19 cellular contexts compared by ENCODE assay signal in genomic region chr13:112434032-112434431, GRCh38. TPM values are rescaled to one million over a fixed set of nuclear protein-coding genes. Genes with fewer than 3 reads are reported as not detected.
DNase-seq lines count a peak whose midpoint lies in the region; ATAC-seq, FAIRE-seq and TF ChIP-seq lines count a peak whose summit lies in the region.
"Had no signal": no experiment of that assay in that cellular context is flagged by ENCODE, and none has a peak within 500 bp of the region (broad histone marks: within the 10 kb centered on the region; RNA-seq: fewer than 3 reads in every experiment).

No MANE protein-coding gene starts in this region.

- WGBS in heart right ventricle, 2 donors, result 82 to 88% methylated on average over 13 of the region's 13 CpGs
- WGBS in spleen, 5 donors, result 79 to 91% (median 84%) methylated on average over 11 to 13 of the region's 13 CpGs

- no peaks in the 10 kb centered on the region for H3K4me1 ChIP-seq in right atrium auricular region
- H3K4me1 ChIP-seq in heart right ventricle, result no peaks in the 10 kb centered on the region
- H3K4me1 ChIP-seq in kidney (ENCODE audit: control insufficient read depth in 1 of 2, insufficient read depth in 1 of 2, low read depth in 1 of 2, low read length in 2 of 2), result no peaks in the 10 kb centered on the region
- no peaks in the 10 kb centered on the region for H3K4me1 ChIP-seq in spleen
- H3K4me1 ChIP-seq: BE2C had no signal

- TF ChIP-seq CTCF in right atrium auricular region (IDR thresholded peaks at IDR 0.05) (no peak), heart right ventricle (IDR thresholded peaks at IDR 0.05) (no peak), kidney (IDR thresholded peaks at IDR 0.05; ENCODE audit: borderline replicate concordance, extremely low read depth, insufficient read depth) (no peak), spleen (IDR thresholded peaks at IDR 0.05 in 8 of 11, conservative IDR thresholded peaks at IDR 0.05 in 3 of 11) (no peak)

- DNase-seq in right atrium auricular region (ENCODE audit: low spot score) (peak; percentile 34), heart right ventricle (no peak), kidney (peak; percentile 62), spleen (peak; percentile 37), NCI-H2107 (lab: John Stamatoyannopoulos, UW) (no peak), SIG-M5 treated with dmso at 0.1 percent for 504 hours (lab: John Stamatoyannopoulos, UW; ENCODE audit: unreplicated experiment) (no peak)
- DNase-seq: ACHN; BE2C; C1 segment of cervical spinal cord; CD4-positive, CD25-positive, alpha-beta regulatory T cell; CD8-positive, alpha-beta memory T cell; COR-L47; DMS 273 treated with DMSO at 0.1 percent for 48 hours had no signal

- FAIRE-seq in kidney (lab: Jason Lieb, UNC), result no peak
- FAIRE-seq: A204.1, G401.6, GM12891 had no signal

- peaks cover 0 to 18% of the 10 kb centered on the region in 2 donors for H3K9me3 ChIP-seq in right atrium auricular region
- peaks cover 0 to 31% (median 13%) of the 10 kb centered on the region in 11 donors for H3K9me3 ChIP-seq in heart right ventricle
- H3K9me3 ChIP-seq in kidney (ENCODE audit: control insufficient read depth in 1 of 2, low read length in 2 of 2), result peaks cover under 1 to 11% of the 10 kb centered on the region in 2 donors
- peaks cover 2 to 31% (median 25%) of the 10 kb centered on the region in 8 donors for H3K9me3 ChIP-seq in spleen
- H3K9me3 ChIP-seq: BE2C had no signal

- no peak overlapping the region for H3K9ac ChIP-seq in kidney (ENCODE audit: low read length in 2 of 2)

- intact Hi-C loops in heart right ventricle (cut with DNase I) (no loop called here), kidney (cut with DNase I) (no loop called here), spleen (cut with DNase I; ENCODE audit: low total_unique reads) (no loop called here)

- ATAC-seq in heart right ventricle, result no peak
- ATAC-seq in HG02798 (IDR thresholded peaks at IDR 0.05; ENCODE audit: poor library complexity, unreplicated experiment), result no peak
- ATAC-seq: GM23338 had no signal

- no peak overlapping the region for H3K27ac ChIP-seq in right atrium auricular region
- no peak overlapping the region for H3K27ac ChIP-seq in heart right ventricle
- no peak overlapping the region for H3K27ac ChIP-seq in kidney (ENCODE audit: low read depth in 2 of 2, low read length in 2 of 2)
- H3K27ac ChIP-seq in spleen, result no peak overlapping the region

- H3K27me3 ChIP-seq in right atrium auricular region (no peaks in the 10 kb centered on the region), heart right ventricle (peaks cover 0 to 18% (median 16%) of the 10 kb centered on the region in 7 donors), spleen (replicated peaks in 1 of 7) (peaks cover 0 to 12% (median 0%) of the 10 kb centered on the region in 7 donors)

- no peak overlapping the region for H3K4me3 ChIP-seq in right atrium auricular region
- H3K4me3 ChIP-seq in heart right ventricle, result no peak overlapping the region
- H3K4me3 ChIP-seq in kidney (ENCODE audit: low read length in 2 of 2), result no peak overlapping the region
- no peak overlapping the region for H3K4me3 ChIP-seq in spleen
- H3K4me3 ChIP-seq: GM23338 had no signal

- TF ChIP-seq POLR2A in spleen (IDR thresholded peaks at IDR 0.05), result no peak

- no peaks in the 10 kb centered on the region for H3K36me3 ChIP-seq in right atrium auricular region
- no peaks in the 10 kb centered on the region for H3K36me3 ChIP-seq in heart right ventricle
- no peaks in the 10 kb centered on the region for H3K36me3 ChIP-seq in kidney (ENCODE audit: control insufficient read depth in 1 of 2, insufficient read depth in 2 of 2, low read length in 2 of 2)
- H3K36me3 ChIP-seq in spleen, result no peaks in the 10 kb centered on the region
- H3K36me3 ChIP-seq: BE2C had no signal

RNA-seq across cellular contexts. Expression of gene SPACA7, which starts 57.9 kb away (rescaled TPM):
- not detected for total RNA-seq in right atrium auricular region
- not detected for total RNA-seq in heart right ventricle
- polyA plus RNA-seq in heart right ventricle, result not detected
- not detected for total RNA-seq in kidney
- polyA plus RNA-seq in kidney (ENCODE audit: insufficient read depth, low read depth, low replicate concordance), result not detected
- not detected for total RNA-seq in spleen
- not detected for polyA plus RNA-seq in spleen
- total RNA-seq: CD4-positive, CD25-positive, alpha-beta regulatory T cell; CD8-positive, alpha-beta memory T cell; GM23338; HT-29 had no signal
- polyA plus RNA-seq: CD4-positive, CD25-positive, alpha-beta regulatory T cell; CD8-positive, alpha-beta memory T cell; GM23338 had no signal

Comparison
In these comparisons a context has a peak if more than half of its experiments do, and no peak if none do; other contexts are left out.
1. DNase-seq: peak in right atrium auricular region (single experiment), kidney (single experiment) and spleen (single experiment); none in heart right ventricle (0 of 2), NCI-H2107 (single experiment) and SIG-M5 treated with dmso at 0.1 percent for 504 hours (single experiment).